In genomic region chr11:3827434-3828186, GRCh38 we compare ENCODE assay signal across 15 cellular contexts. TPM values are rescaled to one million over a fixed set of nuclear protein-coding genes. Genes with fewer than 3 reads are reported as not detected.
DNase-seq lines count a peak whose midpoint lies in the region; ATAC-seq, FAIRE-seq and TF ChIP-seq lines count a peak whose summit lies in the region.
"Had no signal": no experiment of that assay in that cellular context is flagged by ENCODE, and none has a peak within 500 bp of the region (broad histone marks: within the 10 kb centered on the region; RNA-seq: fewer than 3 reads in every experiment).

No MANE protein-coding gene starts in this region.

- H3K9me3 Mint-ChIP-seq in activated CD4-positive, alpha-beta T cell treated with anti-CD3 and anti-CD28 coated beads for 36 hours (ENCODE audit: low read depth): no peaks in the 10 kb centered on the region
- no peaks in the 10 kb centered on the region for H3K9me3 Mint-ChIP-seq in stimulated activated effector memory CD8-positive, alpha-beta T cell treated with anti-CD3 and anti-CD28 coated beads, Interleukin-12 subunit alpha, Interleukin-12 subunit beta, amount 100 ng/mL, for 72 hours
- H3K9me3 Mint-ChIP-seq: central memory CD8-positive, alpha-beta T cell; T-helper 2 cell treated with Interferon-gamma antibody and Interleukin-4, amounts not matched to agents 5 μg/mL and 100 μg/mL, for 36 hours had no signal

- H3K9me3 ChIP-seq in NT2/D1 (ENCODE audit: insufficient read depth, low read length) (no peaks in the 10 kb centered on the region), endothelial cell of umbilical vein (replicated peaks; ENCODE audit: control insufficient read depth, insufficient read depth, low read length) (no peaks in the 10 kb centered on the region)

- peaks cover 21% of the 10 kb centered on the region for H3K79me2 ChIP-seq in endothelial cell of umbilical vein (ENCODE audit: control insufficient read depth, insufficient read depth, low read length)

- no peak overlapping the region for H3K4me3 ChIP-seq in NT2/D1 (ENCODE audit: insufficient read length, low read depth)
- H3K4me3 ChIP-seq in endothelial cell of umbilical vein (replicated peaks in 1 of 3; ENCODE audit: insufficient read depth in 1 of 3, low read depth in 1 of 3, low read length in 3 of 3): no peak overlapping the region

- H3K4me2 ChIP-seq in endothelial cell of umbilical vein (ENCODE audit: insufficient read depth, low read length): no peak overlapping the region

- dilution Hi-C loops in endothelial cell of umbilical vein (cut with MboI; ENCODE audit: extremely low pct_ligation_motif_present, low sequenced_read_pairs): no loop called here

- no peak for FAIRE-seq in endothelial cell of umbilical vein (lab: Jason Lieb, UNC)

- peaks cover 67% of the 10 kb centered on the region for H3K36me3 Mint-ChIP-seq in activated CD4-positive, alpha-beta T cell treated with anti-CD3 and anti-CD28 coated beads for 36 hours (ENCODE audit: low read depth)
- H3K36me3 Mint-ChIP-seq in stimulated activated effector memory CD8-positive, alpha-beta T cell treated with anti-CD3 and anti-CD28 coated beads, Interleukin-12 subunit alpha, Interleukin-12 subunit beta, amount 100 ng/mL, for 72 hours: peaks cover 92% of the 10 kb centered on the region

- no peaks in the 10 kb centered on the region for H3K9me1 ChIP-seq in endothelial cell of umbilical vein (replicated peaks; ENCODE audit: control insufficient read depth, extremely low read depth, insufficient read depth, low read length)

- no peak for ATAC-seq in activated CD4-positive, alpha-beta T cell treated with anti-CD3 and anti-CD28 coated beads for 36 hours
- no peak for ATAC-seq in stimulated activated effector memory CD8-positive, alpha-beta T cell treated with anti-CD3 and anti-CD28 coated beads, Interleukin-12 subunit alpha, Interleukin-12 subunit beta, amount 100 ng/mL, for 72 hours
- ATAC-seq in GM18873 (IDR thresholded peaks at IDR 0.05; ENCODE audit: low FRiP score, unreplicated experiment) (no peak), GM21381 (IDR thresholded peaks at IDR 0.05; ENCODE audit: unreplicated experiment) (no peak)
- ATAC-seq: left lobe of liver had no signal

- no peaks in the 10 kb centered on the region for H3K27me3 Mint-ChIP-seq in activated CD4-positive, alpha-beta T cell treated with anti-CD3 and anti-CD28 coated beads for 36 hours
- H3K27me3 Mint-ChIP-seq: central memory CD8-positive, alpha-beta T cell had no signal

- TF ChIP-seq POLR2A in endothelial cell of umbilical vein (IDR thresholded peaks at IDR 0.05; ENCODE audit: low read depth, low read length): no peak

- CTCF ChIA-PET in activated CD4-positive, alpha-beta T cell treated with anti-CD3 and anti-CD28 coated beads for 36 hours (lab: Charles Lee): interaction anchor here (0.7 to 1.3 kb wide), 4 partner anchors 13 to 237 kb away, joined by 3 to 4 read pairs (median 4); partner anchors contain the start of genes PGAP2 and RHOG
- CTCF ChIA-PET in endothelial cell of umbilical vein (lab: Charles Lee): interaction anchor here (7.3 kb wide), 1 partner anchor 13 kb away, joined by 38 read pairs; the partner anchor contains the start of gene RHOG

- intact Hi-C loops in activated CD4-positive, alpha-beta T cell treated with anti-CD3 and anti-CD28 coated beads for 36 hours (cut with DNase I, micrococcal nuclease): no loop called here
- intact Hi-C loops in endothelial cell of umbilical vein (cut with micrococcal nuclease): no loop called here

- H3K4me3 Mint-ChIP-seq in activated CD4-positive, alpha-beta T cell treated with anti-CD3 and anti-CD28 coated beads for 36 hours: no peak overlapping the region
- H3K4me3 Mint-ChIP-seq in stimulated activated effector memory CD8-positive, alpha-beta T cell treated with anti-CD3 and anti-CD28 coated beads, Interleukin-12 subunit alpha, Interleukin-12 subunit beta, amount 100 ng/mL, for 72 hours: no peak overlapping the region
- H3K4me3 Mint-ChIP-seq: central memory CD8-positive, alpha-beta T cell; T-helper 2 cell treated with Interferon-gamma antibody and Interleukin-4, amounts not matched to agents 5 μg/mL and 100 μg/mL, for 36 hours had no signal

- H3K9ac ChIP-seq in NT2/D1 (ENCODE audit: insufficient read length, low read depth): peak overlapping the region; percentile 53
- no peak overlapping the region for H3K9ac ChIP-seq in endothelial cell of umbilical vein (replicated peaks; ENCODE audit: extremely low read depth, insufficient read depth, low read length)

- peak overlapping the region; percentile 63 for H3K27ac Mint-ChIP-seq in activated CD4-positive, alpha-beta T cell treated with anti-CD3 and anti-CD28 coated beads for 36 hours
- H3K27ac Mint-ChIP-seq in stimulated activated effector memory CD8-positive, alpha-beta T cell treated with anti-CD3 and anti-CD28 coated beads, Interleukin-12 subunit alpha, Interleukin-12 subunit beta, amount 100 ng/mL, for 72 hours: peak overlapping the region; percentile 88
- H3K27ac Mint-ChIP-seq: T-helper 2 cell treated with Interferon-gamma antibody and Interleukin-4, amounts not matched to agents 5 μg/mL and 100 μg/mL, for 36 hours had no signal

- no peak overlapping the region for H3K27ac ChIP-seq in endothelial cell of umbilical vein (ENCODE audit: insufficient read depth, low read depth, low read length)
- H3K27ac ChIP-seq: 22Rv1, C4-2B had no signal

- no peaks in the 10 kb centered on the region for H4K20me1 ChIP-seq in endothelial cell of umbilical vein (replicated peaks; ENCODE audit: control insufficient read depth, extremely low read depth, insufficient read depth, low read length)

- H3K4me1 ChIP-seq in NT2/D1 (ENCODE audit: insufficient read depth, insufficient read length): peaks cover 27% of the 10 kb centered on the region
- no peaks in the 10 kb centered on the region for H3K4me1 ChIP-seq in endothelial cell of umbilical vein (ENCODE audit: control insufficient read depth, extremely low read depth, insufficient read depth, low read length)

- H2AFZ ChIP-seq in endothelial cell of umbilical vein (ENCODE audit: low read depth, low read length): no peak overlapping the region

- POLR2A ChIA-PET in activated CD4-positive, alpha-beta T cell treated with anti-CD3 and anti-CD28 coated beads for 36 hours (lab: Charles Lee): interaction anchor here (0.6 kb wide), 1 partner anchor 77 kb away, joined by 4 read pairs; no protein-coding TSS in a partner anchor
- POLR2A ChIA-PET in endothelial cell of umbilical vein (lab: Charles Lee): no interaction called here

- no peak for TF ChIP-seq CTCF in endothelial cell of umbilical vein (IDR thresholded peaks at IDR 0.05; ENCODE audit: extremely low read depth in 1 of 2, insufficient read depth in 1 of 2, low read depth in 1 of 2, low read length in 2 of 2)

- TSS peak; percentile 62 for BruUV-seq in endothelial cell of umbilical vein (replicated peaks; lab: Mats Ljungman, UMichigan)

- H3K36me3 ChIP-seq in NT2/D1 (ENCODE audit: insufficient read depth, insufficient read length, low read length): peaks cover 87% of the 10 kb centered on the region
- H3K36me3 ChIP-seq in endothelial cell of umbilical vein (ENCODE audit: control insufficient read depth in 2 of 2, extremely low read depth in 1 of 2, insufficient read depth in 2 of 2, low read length in 2 of 2): peaks cover 4 to 21% of the 10 kb centered on the region in 2 experiments

- no peak for DNase-seq in activated CD4-positive, alpha-beta T cell treated with anti-CD3 and anti-CD28 coated beads for 36 hours
- DNase-seq in activated CD4-positive, alpha-beta T cell treated with anti-CD3 and anti-CD28 coated beads for 4 hours: no peak
- DNase-seq in NT2/D1 (ENCODE audit: low read depth, low spot score): no peak
- no peak for DNase-seq in endothelial cell of umbilical vein (ENCODE audit: low read depth, low spot score)
- no peak for DNase-seq in stimulated activated effector memory CD8-positive, alpha-beta T cell treated with anti-CD3 and anti-CD28 coated beads, Interleukin-12 subunit alpha, Interleukin-12 subunit beta, amount 100 ng/mL, for 72 hours (ENCODE audit: low spot score in 2 of 2)
- no peak for DNase-seq in LoVo (ENCODE audit: low spot score)
- DNase-seq: NCI-H345; stimulated activated CD4-positive, alpha-beta T cell treated with anti-CD3 and anti-CD28 coated beads, Interleukin-15, amount 100 ng/mL, for 24 hours had no signal

- H3K4me1 Mint-ChIP-seq in activated CD4-positive, alpha-beta T cell treated with anti-CD3 and anti-CD28 coated beads for 36 hours: peaks cover 52% of the 10 kb centered on the region
- peaks cover 66% of the 10 kb centered on the region for H3K4me1 Mint-ChIP-seq in stimulated activated effector memory CD8-positive, alpha-beta T cell treated with anti-CD3 and anti-CD28 coated beads, Interleukin-12 subunit alpha, Interleukin-12 subunit beta, amount 100 ng/mL, for 72 hours

- H3K27me3 ChIP-seq in NT2/D1 (ENCODE audit: insufficient read depth, insufficient read length) (no peaks in the 10 kb centered on the region), endothelial cell of umbilical vein (ENCODE audit: control insufficient read depth in 2 of 2, insufficient read depth in 2 of 2, low read length in 2 of 2) (no peaks in the 10 kb centered on the region)

RNA-seq across cellular contexts. Expression of gene RHOG, which starts 13.1 kb away (rescaled TPM):
- total RNA-seq in activated CD4-positive, alpha-beta T cell treated with anti-CD3 and anti-CD28 coated beads for 36 hours: 100 to 1,000 TPM; 157 to 180 TPM
- total RNA-seq in endothelial cell of umbilical vein: 59.6 and 69.0 TPM in 2 replicates
- polyA plus RNA-seq in endothelial cell of umbilical vein: 119 and 155 TPM in 2 replicates
- 82.0 and 106 TPM in 2 replicates for polyA plus RNA-seq in endothelial cell of umbilical vein (2011; cell fraction: cytosol; rRNA removed)
- 26.6 and 28.3 TPM in 2 replicates for polyA plus RNA-seq in endothelial cell of umbilical vein (2011; cell fraction: nucleus; rRNA removed)
- polyA plus RNA-seq in endothelial cell of umbilical vein (2012): 74.2 and 86.1 TPM in 2 replicates
- 102 and 128 TPM in 2 replicates for polyA minus RNA-seq in endothelial cell of umbilical vein
- 58.3 TPM for polyA minus RNA-seq in endothelial cell of umbilical vein (2011; cell fraction: cytosol; rRNA and poly(A)+ RNA removed)
- polyA minus RNA-seq in endothelial cell of umbilical vein (2011; cell fraction: nucleus; rRNA and poly(A)+ RNA removed): 23.6 and 25.4 TPM in 2 replicates

RNA-seq across cellular contexts. Expression of gene PGAP2, which starts 19.2 kb away (rescaled TPM):
- total RNA-seq in activated CD4-positive, alpha-beta T cell treated with anti-CD3 and anti-CD28 coated beads for 36 hours: 10 to 100 TPM; 33.6 to 39.2 TPM
- total RNA-seq in endothelial cell of umbilical vein: 18.3 and 18.5 TPM in 2 replicates
- polyA plus RNA-seq in endothelial cell of umbilical vein: 34.1 and 39.3 TPM in 2 replicates
- 24.9 and 29.0 TPM in 2 replicates for polyA plus RNA-seq in endothelial cell of umbilical vein (2011; cell fraction: cytosol; rRNA removed)
- polyA plus RNA-seq in endothelial cell of umbilical vein (2011; cell fraction: nucleus; rRNA removed): 51.5 and 52.9 TPM in 2 replicates
- 19.8 and 26.5 TPM in 2 replicates for polyA plus RNA-seq in endothelial cell of umbilical vein (2012)
- polyA minus RNA-seq in endothelial cell of umbilical vein: 32.4 and 37.3 TPM in 2 replicates
- polyA minus RNA-seq in endothelial cell of umbilical vein (2011; cell fraction: cytosol; rRNA and poly(A)+ RNA removed): 26.5 TPM
- 11.8 and 16.1 TPM in 2 replicates for polyA minus RNA-seq in endothelial cell of umbilical vein (2011; cell fraction: nucleus; rRNA and poly(A)+ RNA removed)

RNA-seq across cellular contexts. Expression of gene STIM1, which starts 27.9 kb away (rescaled TPM):
- 10 to 100 TPM; 60.0 to 62.6 TPM for total RNA-seq in activated CD4-positive, alpha-beta T cell treated with anti-CD3 and anti-CD28 coated beads for 36 hours
- 30.9 and 32.7 TPM in 2 replicates for total RNA-seq in endothelial cell of umbilical vein
- 33.4 and 34.2 TPM in 2 replicates for polyA plus RNA-seq in endothelial cell of umbilical vein
- polyA plus RNA-seq in endothelial cell of umbilical vein (2011; cell fraction: cytosol; rRNA removed): 21.5 and 23.9 TPM in 2 replicates
- 37.3 and 43.2 TPM in 2 replicates for polyA plus RNA-seq in endothelial cell of umbilical vein (2011; cell fraction: nucleus; rRNA removed)
- polyA plus RNA-seq in endothelial cell of umbilical vein (2012): 35.8 and 44.4 TPM in 2 replicates
- polyA minus RNA-seq in endothelial cell of umbilical vein: 82.2 and 113 TPM in 2 replicates
- 20.8 TPM for polyA minus RNA-seq in endothelial cell of umbilical vein (2011; cell fraction: cytosol; rRNA and poly(A)+ RNA removed)
- 33.8 and 38.6 TPM in 2 replicates for polyA minus RNA-seq in endothelial cell of umbilical vein (2011; cell fraction: nucleus; rRNA and poly(A)+ RNA removed)

RNA-seq across cellular contexts. Expression of gene NUP98, which starts 30.3 kb away (rescaled TPM):
- total RNA-seq in activated CD4-positive, alpha-beta T cell treated with anti-CD3 and anti-CD28 coated beads for 36 hours: 100 to 1,000 TPM in 1 of 2 experiments, 10 to 100 TPM in 1; 96.0 to 134 TPM
- total RNA-seq in endothelial cell of umbilical vein: 80.8 and 92.7 TPM in 2 replicates
- polyA plus RNA-seq in endothelial cell of umbilical vein: 169 and 178 TPM in 2 replicates
- 103 and 110 TPM in 2 replicates for polyA plus RNA-seq in endothelial cell of umbilical vein (2011; cell fraction: cytosol; rRNA removed)
- polyA plus RNA-seq in endothelial cell of umbilical vein (2011; cell fraction: nucleus; rRNA removed): 198 and 214 TPM in 2 replicates
- polyA plus RNA-seq in endothelial cell of umbilical vein (2012): 57.6 and 77.5 TPM in 2 replicates
- 234 and 250 TPM in 2 replicates for polyA minus RNA-seq in endothelial cell of umbilical vein
- polyA minus RNA-seq in endothelial cell of umbilical vein (2011; cell fraction: cytosol; rRNA and poly(A)+ RNA removed): 204 TPM
- 119 and 201 TPM in 2 replicates for polyA minus RNA-seq in endothelial cell of umbilical vein (2011; cell fraction: nucleus; rRNA and poly(A)+ RNA removed)
